30 cellular contexts compared by ENCODE assay signal in genomic region chr5:36017004-36017403, GRCh38. TPM values are rescaled to one million over a fixed set of nuclear protein-coding genes. Genes with fewer than 3 reads are reported as not detected.
DNase-seq lines count a peak whose midpoint lies in the region; ATAC-seq and TF ChIP-seq lines count a peak whose summit lies in the region.
"Had no signal": no experiment of that assay in that cellular context is flagged by ENCODE, and none has a peak within 500 bp of the region (broad histone marks: within the 10 kb centered on the region; RNA-seq: fewer than 3 reads in every experiment).

No MANE protein-coding gene starts in this region.

- ATAC-seq in SK-N-SH treated with all-trans-retinoic acid at 6 μM for 48 hours, result no peak
- ATAC-seq in gastrocnemius medialis, result peak; percentile 99
- ATAC-seq in activated CD4-positive, CD25-positive, alpha-beta regulatory T cell treated with anti-CD3 and anti-CD28 coated beads, Interleukin-2, amount 50 U/mL, for 24 hours, result no peak
- ATAC-seq in GM21717 (IDR thresholded peaks at IDR 0.05; ENCODE audit: unreplicated experiment), result no peak
- ATAC-seq: K562 had no signal

- no peak overlapping the region for H2AFZ ChIP-seq in SK-N-SH (ENCODE audit: low read depth)

- H3K4me3 ChIP-seq in SK-N-SH (ENCODE audit: low read depth in 2 of 2, low read length in 1 of 2) (no peak overlapping the region), mucosa of rectum (ENCODE audit: low read length in 2 of 2) (no peak overlapping the region), gastrocnemius medialis (no peak overlapping the region)
- H3K4me3 ChIP-seq: K562, SK-N-MC had no signal

- no peaks in the 10 kb centered on the region for H3K27me3 ChIP-seq in SK-N-SH (ENCODE audit: insufficient read depth)
- H3K27me3 ChIP-seq in mucosa of rectum (ENCODE audit: control insufficient read depth in 2 of 2, insufficient read depth in 2 of 2, low read length in 2 of 2), result no peaks in the 10 kb centered on the region
- no peaks in the 10 kb centered on the region for H3K27me3 ChIP-seq in gastrocnemius medialis
- H3K27me3 ChIP-seq: BE2C had no signal

- 0% methylated on average over 1 of the region's 1 CpG for WGBS in SK-N-SH (ENCODE audit: low lambda C conversion rate)

- no peaks in the 10 kb centered on the region for H3K79me2 ChIP-seq in SK-N-SH (ENCODE audit: insufficient read depth)

- H3K36me3 ChIP-seq in SK-N-SH (replicated peaks in 1 of 2; ENCODE audit: control insufficient read depth in 1 of 2, insufficient read depth in 2 of 2, low read length in 1 of 2) (no peaks in the 10 kb centered on the region), mucosa of rectum (ENCODE audit: control insufficient read depth in 2 of 2, insufficient read depth in 2 of 2, low read length in 2 of 2) (no peaks in the 10 kb centered on the region), gastrocnemius medialis (no peaks in the 10 kb centered on the region)
- H3K36me3 ChIP-seq: BE2C had no signal

- in situ Hi-C loops in gastrocnemius medialis (cut with MboI; ENCODE audit: low sequenced_read_pairs in 4 of 4), result no loop called here

- TF ChIP-seq EP300 in SK-N-SH (IDR thresholded peaks at IDR 0.05; ENCODE audit: borderline replicate concordance in 1 of 2, low read depth in 1 of 2, low read length in 1 of 2), result no peak

- no peaks in the 10 kb centered on the region for H3F3A ChIP-seq in SK-N-SH (replicated peaks; ENCODE audit: insufficient read depth)

- POLR2A ChIA-PET in SK-N-SH (lab: Yijun Ruan, JAX), result no interaction called here

- H3K27ac ChIP-seq in SK-N-SH (ENCODE audit: low read depth in 2 of 2, low read length in 1 of 2), result no peak overlapping the region
- peak overlapping the region; percentile 57 for H3K27ac ChIP-seq in VCaP
- peak overlapping the region; percentile 22 to 44 for H3K27ac ChIP-seq in mucosa of rectum (ENCODE audit: low read depth in 2 of 2, low read length in 2 of 2)
- H3K27ac ChIP-seq in gastrocnemius medialis, result peak overlapping the region in 2 of 4 donors; percentile 16 to 52
- H3K27ac ChIP-seq: SK-N-MC had no signal

- intact Hi-C loops in gastrocnemius medialis (cut with DNase I; ENCODE audit: low total_unique reads), result no loop called here

- TF ChIP-seq CTCF in SK-N-SH (IDR thresholded peaks at IDR 0.05) (no peak), VCaP (conservative IDR thresholded peaks at IDR 0.05) (no peak), gastrocnemius medialis (IDR thresholded peaks at IDR 0.05 in 4 of 5, conservative IDR thresholded peaks at IDR 0.05 in 1 of 5) (no peak)

- TF ChIP-seq RAD21 in SK-N-SH (IDR thresholded peaks at IDR 0.05; ENCODE audit: low read length), result no peak

- H3K4me2 ChIP-seq in SK-N-SH, result no peak overlapping the region

- no peaks in the 10 kb centered on the region for H3K9me2 ChIP-seq in SK-N-SH

- DNase-seq in SK-N-SH (no peak), gastrocnemius medialis (peak; percentile 72 to 74), NCI-H748 treated with DMSO at 0.1 percent for 48 hours (lab: John Stamatoyannopoulos, UW) (no peak)
- DNase-seq: 8988T; ACHN; BE2C; CD8-positive, alpha-beta memory T cell; GF-D8; H7; Kasumi-1; MV-4-11; NCI-H1105; NCI-H1436 treated with DMSO at 0.1 percent for 48 hours; NCI-H187 treated with DMSO at 0.1 percent for 48 hours; NCI-H2171 treated with DMSO at 0.1 percent for 48 hours; NCI-H345; NCI-H510A treated with DMSO at 0.1 percent for 48 hours; RPMI8226; SHP77 treated with DMSO at 0.1 percent for 48 hours had no signal

- CTCF ChIA-PET in SK-N-SH (lab: Yijun Ruan, JAX), result no interaction called here

- no peaks in the 10 kb centered on the region for H3K4me1 ChIP-seq in SK-N-SH (ENCODE audit: control insufficient read depth in 1 of 2, insufficient read depth in 2 of 2, low read depth in 1 of 2, low read length in 1 of 2)
- H3K4me1 ChIP-seq in mucosa of rectum (ENCODE audit: control insufficient read depth in 2 of 2, insufficient read depth in 2 of 2, low read length in 2 of 2), result peaks cover 0 to 4% of the 10 kb centered on the region in 2 donors
- peaks cover 11 to 21% of the 10 kb centered on the region in 2 donors for H3K4me1 ChIP-seq in gastrocnemius medialis
- H3K4me1 ChIP-seq: BE2C had no signal

- no peak for TF ChIP-seq POLR2A in gastrocnemius medialis (IDR thresholded peaks at IDR 0.05)

- no peak overlapping the region for H3K9ac ChIP-seq in SK-N-SH
- no peak overlapping the region for H3K9ac ChIP-seq in mucosa of rectum (ENCODE audit: low read depth in 1 of 2, low read length in 2 of 2)

- H4K20me1 ChIP-seq in SK-N-SH (ENCODE audit: insufficient read depth), result no peaks in the 10 kb centered on the region

- H3K9me3 ChIP-seq in SK-N-SH, result no peaks in the 10 kb centered on the region
- H3K9me3 ChIP-seq in mucosa of rectum (ENCODE audit: control insufficient read depth in 2 of 2, low read length in 2 of 2), result peaks cover 4 to 5% of the 10 kb centered on the region in 2 donors
- H3K9me3 ChIP-seq in gastrocnemius medialis, result no peaks in the 10 kb centered on the region
- H3K9me3 ChIP-seq: BE2C had no signal

TF ChIP-seq in SK-N-SH treated with all-trans-retinoic acid at 6 μM for 48 hours, 23 proteins besides CTCF, POLR2A, EP300 and RAD21:
- no peak for TF ChIP-seq RARB (CRISPR knock-in tag; IDR thresholded peaks at IDR 0.05)
- TF ChIP-seq ISL1 (CRISPR knock-in tag; IDR thresholded peaks at IDR 0.05), result no peak
- TF ChIP-seq TCF4 (CRISPR knock-in tag; IDR thresholded peaks at IDR 0.05; ENCODE audit: borderline replicate concordance), result 0 out of 2 replicates have a peak, but pooled peaks have one; percentile 28
- TF ChIP-seq ZC3H10 (CRISPR knock-in tag; IDR thresholded peaks at IDR 0.05), result no peak
- TF ChIP-seq PPARA (CRISPR knock-in tag; IDR thresholded peaks at IDR 0.05; ENCODE audit: borderline replicate concordance), result no peak

TF ChIP-seq in SK-N-SH, 30 proteins besides CTCF, POLR2A, EP300 and RAD21 (continues in another document):
- TF ChIP-seq JUND (IDR thresholded peaks at IDR 0.05), result no peak
- TF ChIP-seq FOSL2 (IDR thresholded peaks at IDR 0.05; ENCODE audit: borderline replicate concordance, low read depth), result no peak
- TF ChIP-seq USF2 (IDR thresholded peaks at IDR 0.05; ENCODE audit: borderline replicate concordance, low read depth, low read length), result no peak
- no peak for TF ChIP-seq TCF12 (IDR thresholded peaks at IDR 0.05)
- no peak for TF ChIP-seq POLR2AphosphoS5 (IDR thresholded peaks at IDR 0.05; ENCODE audit: low read depth, low read length)
- no peak for TF ChIP-seq MXI1 (IDR thresholded peaks at IDR 0.05; ENCODE audit: low read depth, low read length)
- no peak for TF ChIP-seq GATA2 (CRISPR knock-in tag; IDR thresholded peaks at IDR 0.05)
- no peak for TF ChIP-seq SIN3A (IDR thresholded peaks at IDR 0.05; ENCODE audit: borderline replicate concordance, low read depth, low read length)
- TF ChIP-seq RCOR1 (IDR thresholded peaks at IDR 0.05; ENCODE audit: low read length), result no peak
- TF ChIP-seq TEAD4 (IDR thresholded peaks at IDR 0.05; ENCODE audit: borderline replicate concordance, insufficient read depth), result no peak
- TF ChIP-seq, protein P1, sequence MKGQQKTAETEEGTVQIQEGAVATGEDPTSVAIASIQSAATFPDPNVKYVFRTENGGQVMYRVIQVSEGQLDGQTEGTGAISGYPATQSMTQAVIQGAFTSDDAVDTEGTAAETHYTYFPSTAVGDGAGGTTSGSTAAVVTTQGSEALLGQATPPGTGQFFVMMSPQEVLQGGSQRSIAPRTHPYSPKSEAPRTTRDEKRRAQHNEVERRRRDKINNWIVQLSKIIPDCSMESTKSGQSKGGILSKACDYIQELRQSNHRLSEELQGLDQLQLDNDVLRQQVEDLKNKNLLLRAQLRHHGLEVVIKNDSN (IDR thresholded peaks at IDR 0.05; ENCODE audit: borderline replicate concordance, low read depth), result no peak
- TF ChIP-seq, protein P2, sequence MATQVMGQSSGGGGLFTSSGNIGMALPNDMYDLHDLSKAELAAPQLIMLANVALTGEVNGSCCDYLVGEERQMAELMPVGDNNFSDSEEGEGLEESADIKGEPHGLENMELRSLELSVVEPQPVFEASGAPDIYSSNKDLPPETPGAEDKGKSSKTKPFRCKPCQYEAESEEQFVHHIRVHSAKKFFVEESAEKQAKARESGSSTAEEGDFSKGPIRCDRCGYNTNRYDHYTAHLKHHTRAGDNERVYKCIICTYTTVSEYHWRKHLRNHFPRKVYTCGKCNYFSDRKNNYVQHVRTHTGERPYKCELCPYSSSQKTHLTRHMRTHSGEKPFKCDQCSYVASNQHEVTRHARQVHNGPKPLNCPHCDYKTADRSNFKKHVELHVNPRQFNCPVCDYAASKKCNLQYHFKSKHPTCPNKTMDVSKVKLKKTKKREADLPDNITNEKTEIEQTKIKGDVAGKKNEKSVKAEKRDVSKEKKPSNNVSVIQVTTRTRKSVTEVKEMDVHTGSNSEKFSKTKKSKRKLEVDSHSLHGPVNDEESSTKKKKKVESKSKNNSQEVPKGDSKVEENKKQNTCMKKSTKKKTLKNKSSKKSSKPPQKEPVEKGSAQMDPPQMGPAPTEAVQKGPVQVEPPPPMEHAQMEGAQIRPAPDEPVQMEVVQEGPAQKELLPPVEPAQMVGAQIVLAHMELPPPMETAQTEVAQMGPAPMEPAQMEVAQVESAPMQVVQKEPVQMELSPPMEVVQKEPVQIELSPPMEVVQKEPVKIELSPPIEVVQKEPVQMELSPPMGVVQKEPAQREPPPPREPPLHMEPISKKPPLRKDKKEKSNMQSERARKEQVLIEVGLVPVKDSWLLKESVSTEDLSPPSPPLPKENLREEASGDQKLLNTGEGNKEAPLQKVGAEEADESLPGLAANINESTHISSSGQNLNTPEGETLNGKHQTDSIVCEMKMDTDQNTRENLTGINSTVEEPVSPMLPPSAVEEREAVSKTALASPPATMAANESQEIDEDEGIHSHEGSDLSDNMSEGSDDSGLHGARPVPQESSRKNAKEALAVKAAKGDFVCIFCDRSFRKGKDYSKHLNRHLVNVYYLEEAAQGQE (IDR thresholded peaks at IDR 0.05; ENCODE audit: low read depth, low read length), result no peak

RNA-seq across cellular contexts. Expression of gene UGT3A1, which starts 25.8 kb away (rescaled TPM):
- not detected in 2 replicates for polyA plus RNA-seq in SK-N-SH (2012; rRNA removed)
- polyA plus RNA-seq in SK-N-SH (2012; cell fraction: cytosol; rRNA removed), result not detected in 2 replicates
- not detected in 2 replicates for polyA plus RNA-seq in SK-N-SH (2012; cell fraction: nucleus; rRNA removed)
- total RNA-seq in gastrocnemius medialis, result 1 to 10 TPM in 2 of 4 donors, under 1 TPM in 2; 0.42 to 4.6 (median 2.1) TPM
- total RNA-seq: Calu3; CD8-positive, alpha-beta memory T cell; HT-29; K562; MCF 10A had no signal
- polyA plus RNA-seq: CD14-positive monocyte; CD8-positive, alpha-beta memory T cell; K562 had no signal

RNA-seq across cellular contexts. Expression of gene UGT3A2, which starts 49.7 kb away (rescaled TPM):
- polyA plus RNA-seq in SK-N-SH (2012; rRNA removed), result 0.05 TPM in 1 of 2 replicates, not detected in the other
- 0.01 and 0.04 TPM in 2 replicates for polyA plus RNA-seq in SK-N-SH (2012; cell fraction: cytosol; rRNA removed)
- polyA plus RNA-seq in SK-N-SH (2012; cell fraction: nucleus; rRNA removed), result not detected in 2 replicates
- total RNA-seq in gastrocnemius medialis, result not detected
- total RNA-seq: Calu3; CD8-positive, alpha-beta memory T cell; HT-29; K562; MCF 10A had no signal
- polyA plus RNA-seq: CD14-positive monocyte, K562 had no signal

Comparison
In these comparisons a context has a peak if more than half of its experiments do, and no peak if none do; other contexts are left out.
1. ATAC-seq: peak in gastrocnemius medialis (2 of 2); none in SK-N-SH treated with all-trans-retinoic acid at 6 μM for 48 hours (single experiment), activated CD4-positive, CD25-positive, alpha-beta regulatory T cell treated with anti-CD3 and anti-CD28 coated beads, Interleukin-2, amount 50 U/mL, for 24 hours (0 of 2) and GM21717 (single experiment).
2. DNase-seq: peak in gastrocnemius medialis (2 of 2); none in SK-N-SH (single experiment) and NCI-H748 treated with DMSO at 0.1 percent for 48 hours (single experiment).
3. H3K27ac ChIP-seq: peak in VCaP (single experiment) and mucosa of rectum (2 of 2); none in SK-N-SH (0 of 2).